8 cellular contexts compared by ENCODE assay signal in genomic region chr15:99631256-99631655, GRCh38.
DNase-seq lines count a peak whose midpoint lies in the region; ATAC-seq and TF ChIP-seq lines count a peak whose summit lies in the region.

No MANE protein-coding gene starts in this region.

- H3K27ac Mint-ChIP-seq in CD8-positive, alpha-beta T cell = peak overlapping the region; percentile 2
- no peak overlapping the region for H3K27ac Mint-ChIP-seq in progenitor cell of endocrine pancreas

- TF ChIP-seq CTCF in CD8-positive, alpha-beta T cell (IDR thresholded peaks at IDR 0.05) = no peak
- TF ChIP-seq CTCF in progenitor cell of endocrine pancreas (IDR thresholded peaks at IDR 0.05; ENCODE audit: unreplicated experiment) = no peak

- H3K4me3 ChIP-seq in CD8-positive, alpha-beta T cell (ENCODE audit: low read depth, low read length) = no peak overlapping the region

- CTCF ChIA-PET in CD8-positive, alpha-beta T cell (lab: Charles Lee) = no interaction called here

- no peaks in the 10 kb centered on the region for H3K36me3 ChIP-seq in CD8-positive, alpha-beta T cell (ENCODE audit: insufficient read depth, low read length)

- no peak overlapping the region for H3K4me3 Mint-ChIP-seq in CD8-positive, alpha-beta T cell
- no peak overlapping the region for H3K4me3 Mint-ChIP-seq in progenitor cell of endocrine pancreas (ENCODE audit: low read depth)

- intact Hi-C loops in CD8-positive, alpha-beta T cell (cut with DNase I, micrococcal nuclease) = no loop called here

- no peak overlapping the region for H3K27ac ChIP-seq in CD8-positive, alpha-beta T cell (ENCODE audit: low read depth, low read length)

- H3K27me3 Mint-ChIP-seq in CD8-positive, alpha-beta T cell (ENCODE audit: low read depth) = no peaks in the 10 kb centered on the region
- H3K27me3 Mint-ChIP-seq in progenitor cell of endocrine pancreas = no peaks in the 10 kb centered on the region

- peaks cover 5% of the 10 kb centered on the region for H3K9me3 Mint-ChIP-seq in CD8-positive, alpha-beta T cell
- H3K9me3 Mint-ChIP-seq in progenitor cell of endocrine pancreas (ENCODE audit: low read depth) = peaks cover 26% of the 10 kb centered on the region

- ATAC-seq in CD8-positive, alpha-beta T cell = no peak
- ATAC-seq in GM21360 (IDR thresholded peaks at IDR 0.05; ENCODE audit: unreplicated experiment) (peak; percentile 95), HG03520 (IDR thresholded peaks at IDR 0.05; ENCODE audit: unreplicated experiment) (peak; percentile 88)

- no peak for DNase-seq in CD8-positive, alpha-beta T cell
- DNase-seq in germinal center (ENCODE audit: low spot score) = peak; percentile 64
- no peak for DNase-seq in progenitor cell of endocrine pancreas (ENCODE audit: low spot score, unreplicated experiment)
- DNase-seq in AG20443 (ENCODE audit: low spot score) = no peak
- no peak for DNase-seq in NCI-H446 (lab: John Stamatoyannopoulos, UW)
- DNase-seq in NCI-H1105 (lab: John Stamatoyannopoulos, UW) = no peak

- H3K4me1 Mint-ChIP-seq in CD8-positive, alpha-beta T cell (ENCODE audit: low read depth) = peaks cover 48% of the 10 kb centered on the region
- H3K4me1 Mint-ChIP-seq in progenitor cell of endocrine pancreas (ENCODE audit: low read depth) = peaks cover 49% of the 10 kb centered on the region

- H3K9me3 ChIP-seq in CD8-positive, alpha-beta T cell (ENCODE audit: low read length) = no peaks in the 10 kb centered on the region

- no peaks in the 10 kb centered on the region for H3K4me1 ChIP-seq in CD8-positive, alpha-beta T cell (ENCODE audit: insufficient read depth, low read length)

- peaks cover 31% of the 10 kb centered on the region for H3K36me3 Mint-ChIP-seq in CD8-positive, alpha-beta T cell
- H3K36me3 Mint-ChIP-seq in progenitor cell of endocrine pancreas (ENCODE audit: insufficient read depth) = peaks cover 37% of the 10 kb centered on the region

- no peaks in the 10 kb centered on the region for H3K27me3 ChIP-seq in CD8-positive, alpha-beta T cell (ENCODE audit: insufficient read depth, low read length)

- POLR2A ChIA-PET in CD8-positive, alpha-beta T cell (lab: Charles Lee) = no interaction called here
